ENCODE assay signal across 35 cellular contexts in the genomic region with DNA sequence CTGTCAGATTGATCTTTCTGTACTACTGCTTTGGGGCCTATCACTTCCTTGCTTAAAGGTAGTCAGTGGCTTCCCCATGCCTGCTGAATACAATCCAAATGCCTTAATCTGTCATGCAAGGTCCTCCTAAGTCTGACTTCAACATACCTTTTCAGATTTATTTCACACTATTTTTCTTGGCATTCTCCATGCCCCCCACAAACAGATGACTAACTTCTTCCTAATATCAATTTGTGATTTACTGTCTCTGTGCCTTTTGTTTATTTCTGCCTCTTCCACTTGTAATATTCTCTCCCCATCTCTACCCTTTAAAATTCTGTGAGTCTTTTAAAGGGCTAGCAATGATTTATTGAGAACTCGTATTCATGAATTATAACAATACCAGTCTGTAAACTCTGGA.
"Had no signal": no experiment of that assay in that cellular context is flagged by ENCODE, and none has a peak within 500 bp of the region (broad histone marks: within the 10 kb centered on the region; RNA-seq: fewer than 3 reads in every experiment).

No MANE protein-coding gene starts in this region.

- H3K27ac ChIP-seq: cardiac muscle cell, KMS-11, Peyer's patch, WERI-Rb-1 had no signal

- DNase-seq: activated CD4-positive, alpha-beta T cell treated with anti-CD3 and anti-CD28 coated beads for 1 hour; activated CD4-positive, alpha-beta T cell treated with anti-CD3 and anti-CD28 coated beads for 48 hours; activated CD4-positive, CD25-positive, alpha-beta regulatory T cell; activated CD8-positive, alpha-beta T cell treated with anti-CD3 and anti-CD28 coated beads for 36 hours; activated effector memory CD4-positive, alpha-beta T cell treated with anti-CD3 and anti-CD28 coated beads, Interleukin-2, amount 50 U/mL, for 16 hours; activated naive CD4-positive, alpha-beta T cell; activated naive CD4-positive, alpha-beta T cell treated with anti-CD3 and anti-CD28 coated beads, Interleukin-2, amount 50 U/mL, for 16 hours; activated naive CD8-positive, alpha-beta T cell treated with anti-CD3 and anti-CD28 coated beads for 36 hours; activated T-cell treated with anti-CD3 and anti-CD28 coated beads, Interleukin-2, amount 50 U/mL, for 1 hour; activated T-cell treated with anti-CD3 and anti-CD28 coated beads, Interleukin-2, amount 50 U/mL, for 72 hours; amniotic stem cell; aorta; NCI-H1092 treated with DMSO at 0.1 percent for 48 hours; NCI-H1417; NCI-H146; NCI-H187; NCI-H2029 treated with DMSO at 0.1 percent for 48 hours; NCI-H2107; NCI-H2171; NCI-H510A; NCI-H526; NCI-H748 treated with DMSO at 0.1 percent for 48 hours; NK-92 treated with Interleukin-12 subunit alpha and Interleukin-12 subunit beta, amount 100 ng/mL, for 24 hours; PC-3; Peyer's patch; RPMI8226; SHP77 treated with DMSO at 0.1 percent for 48 hours; T-helper 1 cell; T-helper 2 cell; T1000; WERI-Rb-1 had no signal

- H3K4me1 Mint-ChIP-seq: activated naive CD8-positive, alpha-beta T cell treated with anti-CD3 and anti-CD28 coated beads for 36 hours; activated T-helper 17 cell treated with anti-CD3 and anti-CD28 coated beads, Interleukin-2, amount 50 U/mL, for 72 hours had no signal

- H3K9me3 ChIP-seq: Peyer's patch had no signal

- H3K27me3 Mint-ChIP-seq: activated CD8-positive, alpha-beta T cell treated with anti-CD3 and anti-CD28 coated beads for 36 hours; activated naive CD8-positive, alpha-beta T cell treated with anti-CD3 and anti-CD28 coated beads for 36 hours; activated T-helper 17 cell treated with anti-CD3 and anti-CD28 coated beads, Interleukin-2, amount 50 U/mL, for 72 hours had no signal

- H3K4me3 Mint-ChIP-seq: activated CD8-positive, alpha-beta T cell treated with anti-CD3 and anti-CD28 coated beads for 36 hours; activated naive CD8-positive, alpha-beta T cell treated with anti-CD3 and anti-CD28 coated beads for 36 hours; activated T-cell treated with anti-CD3 and anti-CD28 coated beads, Interleukin-2, amount 50 U/mL, for 72 hours; activated T-helper 17 cell treated with anti-CD3 and anti-CD28 coated beads, Interleukin-2, amount 50 U/mL, for 72 hours had no signal

- H3K9me3 Mint-ChIP-seq: activated CD8-positive, alpha-beta T cell treated with anti-CD3 and anti-CD28 coated beads for 36 hours; activated naive CD8-positive, alpha-beta T cell treated with anti-CD3 and anti-CD28 coated beads for 36 hours; activated T-cell treated with anti-CD3 and anti-CD28 coated beads, Interleukin-2, amount 50 U/mL, for 72 hours; activated T-helper 17 cell treated with anti-CD3 and anti-CD28 coated beads, Interleukin-2, amount 50 U/mL, for 72 hours had no signal

- H3K27ac Mint-ChIP-seq: activated CD8-positive, alpha-beta T cell treated with anti-CD3 and anti-CD28 coated beads for 36 hours; activated naive CD8-positive, alpha-beta T cell treated with anti-CD3 and anti-CD28 coated beads for 36 hours; activated T-cell treated with anti-CD3 and anti-CD28 coated beads, Interleukin-2, amount 50 U/mL, for 72 hours; activated T-helper 17 cell treated with anti-CD3 and anti-CD28 coated beads, Interleukin-2, amount 50 U/mL, for 72 hours had no signal

- H3K27me3 ChIP-seq: cardiac muscle cell, Peyer's patch had no signal

- ATAC-seq: activated CD8-positive, alpha-beta T cell treated with anti-CD3 and anti-CD28 coated beads for 36 hours; activated T-cell treated with anti-CD3 and anti-CD28 coated beads, Interleukin-2, amount 50 U/mL, for 72 hours; activated T-helper 17 cell treated with anti-CD3 and anti-CD28 coated beads, Interleukin-2, amount 50 U/mL, for 72 hours; PC-3; SK-N-SH treated with all-trans-retinoic acid at 6 μM for 48 hours had no signal

- H3K4me3 ChIP-seq: cardiac muscle cell, Peyer's patch had no signal

- H3K4me1 ChIP-seq: Peyer's patch had no signal

- H3K36me3 ChIP-seq: Peyer's patch had no signal
